ENCODE assay signal across 9 cellular contexts in the genomic region with DNA sequence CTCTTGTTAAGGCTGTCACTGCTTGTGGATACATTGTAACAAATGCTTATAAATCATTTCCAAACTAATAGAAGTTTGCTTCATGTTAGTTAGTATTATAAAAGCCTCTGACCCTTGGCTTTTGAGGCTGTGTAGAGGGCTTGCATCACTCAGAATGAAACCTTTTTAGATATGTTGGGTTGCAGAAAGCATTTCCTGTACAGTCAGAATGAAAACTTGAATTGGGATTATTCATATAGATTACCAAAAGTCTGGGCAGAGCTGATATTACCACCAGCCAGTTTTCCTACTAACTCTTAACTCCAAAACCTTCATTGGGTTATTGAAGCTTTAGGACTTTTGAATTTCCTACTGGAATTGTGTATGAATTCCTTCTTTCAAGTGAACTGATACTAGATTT. TPM values are rescaled to one million over a fixed set of nuclear protein-coding genes. Genes with fewer than 3 reads are reported as not detected.
DNase-seq lines count a peak whose midpoint lies in the region; ATAC-seq and TF ChIP-seq lines count a peak whose summit lies in the region.
"Had no signal": no experiment of that assay in that cellular context is flagged by ENCODE, and none has a peak within 500 bp of the region (broad histone marks: within the 10 kb centered on the region; RNA-seq: fewer than 3 reads in every experiment).

No MANE protein-coding gene starts in this region.

- H3K36me3 ChIP-seq in tibial nerve, result peaks cover 0 to 5% (median 0%) of the 10 kb centered on the region in 3 donors

- H3K4me3 ChIP-seq in epithelial cell of esophagus (ENCODE audit: low read length) (no peak overlapping the region), tibial nerve (no peak overlapping the region)

- no peaks in the 10 kb centered on the region for H3K9me3 ChIP-seq in tibial nerve

- no peak for TF ChIP-seq POLR2A in GM18505 (IDR thresholded peaks at IDR 0.05; ENCODE audit: borderline replicate concordance, extremely low read depth, insufficient read depth, insufficient read length)
- TF ChIP-seq POLR2A in tibial nerve (IDR thresholded peaks at IDR 0.05), result no peak

- ATAC-seq in GM18505 (IDR thresholded peaks at IDR 0.05; ENCODE audit: unreplicated experiment) (peak; percentile 69), GM21515 (IDR thresholded peaks at IDR 0.05; ENCODE audit: unreplicated experiment) (peak; percentile 66), HG03439 (IDR thresholded peaks at IDR 0.05; ENCODE audit: unreplicated experiment) (peak; percentile 73), GM18873 (IDR thresholded peaks at IDR 0.05; ENCODE audit: low FRiP score, unreplicated experiment) (no peak)

- TF ChIP-seq EP300 in tibial nerve (IDR thresholded peaks at IDR 0.05), result no peak

- peaks cover 0 to 69% (median 12%) of the 10 kb centered on the region in 4 donors for H3K4me1 ChIP-seq in tibial nerve

- TF ChIP-seq CTCF in epithelial cell of esophagus (IDR thresholded peaks at IDR 0.05; ENCODE audit: insufficient read depth, low read depth, low read length, missing control alignments) (no peak), tibial nerve (IDR thresholded peaks at IDR 0.05) (no peak)

- peak; percentile 35 for DNase-seq in epithelial cell of esophagus (ENCODE audit: low read depth)
- no peak for DNase-seq in tibial nerve (ENCODE audit: low spot score in 2 of 2)
- no peak for DNase-seq in RKO (ENCODE audit: low spot score)
- no peak for DNase-seq in iPS-NIHi11 (ENCODE audit: low spot score)
- DNase-seq: NCI-H2029 had no signal

- H3K27ac ChIP-seq in tibial nerve, result no peak overlapping the region

- H3K27me3 ChIP-seq in tibial nerve, result no peaks in the 10 kb centered on the region

RNA-seq across cellular contexts. Expression of gene KMT2A, which starts 12.0 kb away (rescaled TPM):
- total RNA-seq in tibial nerve, result 100 to 1,000 TPM in 1 of 4 donors, 10 to 100 TPM in 3; 78.6 to 101 (median 86.8) TPM

RNA-seq across cellular contexts. Expression of gene ATP5MG, which starts 46.9 kb away (rescaled TPM):
- 10 to 100 TPM; 22.4 to 51.5 (median 34.4) TPM for total RNA-seq in tibial nerve
